Comparison of ENCODE assay signal across 17 cellular contexts in genomic region chr1:193629875-193630274, GRCh38.
DNase-seq lines count a peak whose midpoint lies in the region; ATAC-seq and TF ChIP-seq lines count a peak whose summit lies in the region.
"Had no signal": no experiment of that assay in that cellular context is flagged by ENCODE, and none has a peak within 500 bp of the region (broad histone marks: within the 10 kb centered on the region; RNA-seq: fewer than 3 reads in every experiment).

No MANE protein-coding gene starts in this region.

- H3K27me3 ChIP-seq in A673 (replicated peaks; ENCODE audit: insufficient read depth, low read depth, low read length, poor library complexity) = no peaks in the 10 kb centered on the region
- H3K27me3 ChIP-seq in mesenchymal stem cell (ENCODE audit: control insufficient read depth in 1 of 2, insufficient read depth in 1 of 2, low read length in 2 of 2) = no peaks in the 10 kb centered on the region

- H3K4me3 ChIP-seq in A673 (ENCODE audit: low read depth, low read length, poor library complexity, severe bottlenecking) (no peak overlapping the region), choroid plexus epithelial cell (ENCODE audit: low read depth, low read length) (no peak overlapping the region), mesenchymal stem cell (ENCODE audit: insufficient read depth in 1 of 2, low read depth in 1 of 2, low read length in 2 of 2) (no peak overlapping the region)

- POLR2A ChIA-PET in A673 (lab: Charles Lee; ENCODE audit: low non-redundant PET) = no interaction called here

- no peak overlapping the region for H2AFZ ChIP-seq in mesenchymal stem cell (ENCODE audit: low read depth, low read length)

- no peak overlapping the region for H2BK120ac ChIP-seq in mesenchymal stem cell (ENCODE audit: low read depth, low read length)

- no peak for ATAC-seq in GM18502 (IDR thresholded peaks at IDR 0.05; ENCODE audit: poor library complexity, unreplicated experiment)

- no peak overlapping the region for H3K4me2 ChIP-seq in mesenchymal stem cell (ENCODE audit: low read length, poor library complexity, severe bottlenecking)
- H3K4me2 ChIP-seq: KMS-11 had no signal

- no peaks in the 10 kb centered on the region for H3K79me1 ChIP-seq in mesenchymal stem cell (replicated peaks; ENCODE audit: low read length, poor library complexity, severe bottlenecking)

- no peak overlapping the region for H2BK15ac ChIP-seq in mesenchymal stem cell (ENCODE audit: low read depth, poor library complexity, severe bottlenecking)

- H3K27ac ChIP-seq in A673 (ENCODE audit: low read depth, low read length, poor library complexity, severe bottlenecking) = no peak overlapping the region
- H3K27ac ChIP-seq in mesenchymal stem cell (ENCODE audit: low read length, poor library complexity, severe bottlenecking) = peak overlapping the region; percentile 39
- H3K27ac ChIP-seq: C4-2B, KMS-11 had no signal

- no peak overlapping the region for H4K91ac ChIP-seq in mesenchymal stem cell (ENCODE audit: low read length)

- H3K14ac ChIP-seq in mesenchymal stem cell (ENCODE audit: low read length in 2 of 2) = no peak overlapping the region

- no peak overlapping the region for H2AK5ac ChIP-seq in mesenchymal stem cell (ENCODE audit: low read length, severe bottlenecking)

- no peak overlapping the region for H2BK5ac ChIP-seq in mesenchymal stem cell (ENCODE audit: low read depth, low read length, poor library complexity, severe bottlenecking)

- no peaks in the 10 kb centered on the region for H3K9me3 ChIP-seq in A673 (ENCODE audit: low read depth, low read length, poor library complexity, severe bottlenecking)
- no peaks in the 10 kb centered on the region for H3K9me3 ChIP-seq in mesenchymal stem cell (ENCODE audit: control insufficient read depth, low read length)

- H3K36me3 ChIP-seq in A673 (ENCODE audit: insufficient read depth, low read length, poor library complexity, severe bottlenecking) (no peaks in the 10 kb centered on the region), mesenchymal stem cell (ENCODE audit: control insufficient read depth in 1 of 2, insufficient read depth in 2 of 2, low read depth in 1 of 2, low read length in 2 of 2) (no peaks in the 10 kb centered on the region)

- DNase-seq in A673 (ENCODE audit: low spot score) (peak; percentile 30), RPMI7951 (ENCODE audit: low read depth) (peak; percentile 49), choroid plexus epithelial cell (ENCODE audit: low read depth) (peak; percentile 55), mesenchymal stem cell (no peak), SHP77 (lab: John Stamatoyannopoulos, UW) (no peak), NCI-H2196 (lab: John Stamatoyannopoulos, UW; ENCODE audit: unreplicated experiment) (no peak), AG08396 (ENCODE audit: low spot score) (no peak)
- DNase-seq: activated CD4-positive, alpha-beta T cell treated with anti-CD3 and anti-CD28 coated beads, Interleukin-2, amount 10 ng/mL, durations not matched to agents 7 days and 5 days; activated CD8-positive, alpha-beta memory T cell treated with anti-CD3 and anti-CD28 coated beads, Interleukin-2, amount 50 U/mL, for 4 hours; amygdala; kidney; NCI-H2029; NCI-H446 treated with DMSO at 0.1 percent for 48 hours; NK-92 treated with Interleukin-12 subunit alpha and Interleukin-12 subunit beta, amount 100 ng/mL, for 24 hours had no signal

- H3K4me1 ChIP-seq in A673 (ENCODE audit: insufficient read depth, low read length, poor library complexity, severe bottlenecking) (peaks cover 4% of the 10 kb centered on the region), mesenchymal stem cell (ENCODE audit: control insufficient read depth, insufficient read depth, low read depth, low read length) (no peaks in the 10 kb centered on the region)

- intact Hi-C loops in A673 (cut with micrococcal nuclease; ENCODE audit: unreplicated experiment) = no loop called here

- H3K23ac ChIP-seq in mesenchymal stem cell (ENCODE audit: low read length in 2 of 2) = no peak overlapping the region

- no TSS peak for BruUV-seq in A673 (replicated peaks; lab: Mats Ljungman, UMichigan)

- 60% methylated on average over 3 of the region's 3 CpGs for WGBS in mesenchymal stem cell

- H3K18ac ChIP-seq in mesenchymal stem cell (ENCODE audit: low read depth in 1 of 2, low read length in 2 of 2) = no peak overlapping the region

- no peak overlapping the region for H3K9ac ChIP-seq in mesenchymal stem cell (ENCODE audit: low read length)
- H3K9ac ChIP-seq: KMS-11 had no signal

- no peak overlapping the region for H2BK12ac ChIP-seq in mesenchymal stem cell (ENCODE audit: low read length in 2 of 2)

- H4K8ac ChIP-seq in mesenchymal stem cell (ENCODE audit: low read length) = no peak overlapping the region

- TF ChIP-seq CTCF in A673 (conservative IDR thresholded peaks at IDR 0.05; ENCODE audit: low read depth, low read length) (no peak), choroid plexus epithelial cell (conservative IDR thresholded peaks at IDR 0.05; ENCODE audit: low read depth, low read length) (no peak)

- no peak overlapping the region for H3K4ac ChIP-seq in mesenchymal stem cell (ENCODE audit: low read depth in 1 of 2, low read length in 2 of 2)

- CTCF ChIA-PET in A673 (lab: Charles Lee) = no interaction called here

Comparison
In these comparisons a context has a peak if more than half of its experiments do, and no peak if none do; other contexts are left out.
1. DNase-seq: peak in A673 (single experiment), RPMI7951 (single experiment) and choroid plexus epithelial cell (single experiment); none in mesenchymal stem cell (single experiment), SHP77 (0 of 2), NCI-H2196 (single experiment) and AG08396 (single experiment).